11 cellular contexts compared by ENCODE assay signal in genomic region chr1:25236261-25236660, GRCh38. TPM values are rescaled to one million over a fixed set of nuclear protein-coding genes. Genes with fewer than 3 reads are reported as not detected.
"Had no signal": no experiment of that assay in that cellular context is flagged by ENCODE, and none has a peak within 500 bp of the region (broad histone marks: within the 10 kb centered on the region; RNA-seq: fewer than 3 reads in every experiment).

No MANE protein-coding gene starts in this region.

RNA-seq across cellular contexts. Expression of gene RHD, which starts 36.0 kb away (rescaled TPM):
- total RNA-seq: activated CD8-positive, alpha-beta memory T cell treated with anti-CD3 and anti-CD28 coated beads, Interleukin-2, amount 10 ng/mL, durations not matched to agents 7 days and 5 days; activated naive CD4-positive, alpha-beta T cell treated with anti-CD3 and anti-CD28 coated beads, Interleukin-2, amount 50 U/mL, for 72 hours; body of pancreas; esophagus squamous epithelium; left ventricle myocardium inferior; mucosa of gallbladder; ovary; progenitor cell of endocrine pancreas; upper lobe of right lung had no signal
- polyA plus RNA-seq: adipose tissue, ovary, stomach had no signal
